16 cellular contexts compared by ENCODE assay signal in genomic region chr10:119396008-119396708, GRCh38.
DNase-seq lines count a peak whose midpoint lies in the region; ATAC-seq and TF ChIP-seq lines count a peak whose summit lies in the region.
"Had no signal": no experiment of that assay in that cellular context is flagged by ENCODE, and none has a peak within 500 bp of the region (broad histone marks: within the 10 kb centered on the region; RNA-seq: fewer than 3 reads in every experiment).

No MANE protein-coding gene starts in this region.

- intact Hi-C loops in left colon (cut with DNase I, micrococcal nuclease), result no loop called here

- no peak for TF ChIP-seq CTCF in OCI-LY3 (IDR thresholded peaks at IDR 0.05; ENCODE audit: low read depth, low read length)

- H3K9me3 ChIP-seq in OCI-LY3 (ENCODE audit: insufficient read depth, low read length), result no peaks in the 10 kb centered on the region
- no peaks in the 10 kb centered on the region for H3K9me3 ChIP-seq in subcutaneous abdominal adipose tissue (ENCODE audit: control insufficient read depth in 5 of 5, low read length in 5 of 5)
- H3K9me3 ChIP-seq: prostate gland, testis had no signal

- H3K4me3 ChIP-seq in OCI-LY3 (ENCODE audit: low read length) (no peak overlapping the region), subcutaneous abdominal adipose tissue (ENCODE audit: low read depth in 1 of 5, low read length in 5 of 5) (no peak overlapping the region)
- H3K4me3 ChIP-seq: prostate gland, testis had no signal

- H2AFZ ChIP-seq in OCI-LY3 (ENCODE audit: low read depth, low read length), result no peak overlapping the region

- DNase-seq in NCI-H2227 (lab: John Stamatoyannopoulos, UW; ENCODE audit: unreplicated experiment), result peak; percentile 5
- no peak for DNase-seq in NCI-H2227 treated with DMSO at 0.1 percent for 48 hours (lab: John Stamatoyannopoulos, UW)
- no peak for DNase-seq in left colon
- DNase-seq in activated effector memory CD4-positive, alpha-beta T cell treated with Interleukin-2 at 50 U/mL for 16 hours, result no peak
- DNase-seq: activated CD4-positive, alpha-beta T cell treated with anti-CD3 and anti-CD28 coated beads, Interleukin-2, amount 10 ng/mL, durations not matched to agents 24 days and 14 days; activated naive CD4-positive, alpha-beta T cell treated with Interleukin-2 at 50 U/mL for 16 hours; EL; foreskin keratinocyte; kidney glomerular epithelial cell; NCI-H526 treated with DMSO at 0.1 percent for 48 hours; testis had no signal

- peak; percentile 82 for ATAC-seq in left colon
- no peak for ATAC-seq in GM19023 (IDR thresholded peaks at IDR 0.05; ENCODE audit: unreplicated experiment)
- ATAC-seq in GM19324 (IDR thresholded peaks at IDR 0.05; ENCODE audit: low FRiP score, unreplicated experiment), result no peak
- ATAC-seq: foreskin keratinocyte had no signal

- no peak overlapping the region for H3K9ac ChIP-seq in OCI-LY3 (ENCODE audit: low read length)
- no peak overlapping the region for H3K9ac ChIP-seq in subcutaneous abdominal adipose tissue (ENCODE audit: low read length in 5 of 5)

- H3K27ac ChIP-seq in OCI-LY3 (ENCODE audit: low read length) (no peak overlapping the region), subcutaneous abdominal adipose tissue (ENCODE audit: low read depth, low read length) (peak overlapping the region; percentile 46)
- H3K27ac ChIP-seq: foreskin keratinocyte, prostate gland had no signal

- H4K20me1 ChIP-seq in OCI-LY3 (ENCODE audit: insufficient read depth, low read length), result no peaks in the 10 kb centered on the region

- H3K27me3 ChIP-seq in OCI-LY3 (ENCODE audit: low read depth, low read length) (no peaks in the 10 kb centered on the region), subcutaneous abdominal adipose tissue (ENCODE audit: control insufficient read depth in 5 of 5, insufficient read depth in 4 of 5, low read length in 5 of 5) (no peaks in the 10 kb centered on the region)
- H3K27me3 ChIP-seq: foreskin keratinocyte, testis had no signal

- peak overlapping the region; percentile 22; the same call in 1 of the 2 replicates for H3K4me2 ChIP-seq in OCI-LY3 (ENCODE audit: low read length)

- H3K79me2 ChIP-seq in OCI-LY3 (ENCODE audit: low read length), result no peaks in the 10 kb centered on the region

- H3K36me3 ChIP-seq in OCI-LY3 (replicated peaks; ENCODE audit: low read depth, low read length) (no peaks in the 10 kb centered on the region), subcutaneous abdominal adipose tissue (ENCODE audit: control insufficient read depth in 5 of 5, insufficient read depth in 5 of 5, low read length in 5 of 5) (peaks cover 0 to 23% (median 11%) of the 10 kb centered on the region in 5 donors)
- H3K36me3 ChIP-seq: prostate gland had no signal

- H3K4me1 ChIP-seq in OCI-LY3 (ENCODE audit: low read length) (peaks cover 17% of the 10 kb centered on the region), subcutaneous abdominal adipose tissue (ENCODE audit: control insufficient read depth in 5 of 5, insufficient read depth in 5 of 5, low read length in 5 of 5) (peaks cover 3 to 39% (median 29%) of the 10 kb centered on the region in 5 donors)
- H3K4me1 ChIP-seq: prostate gland, testis had no signal
